ENCODE assay signal across 38 cellular contexts in the genomic region with DNA sequence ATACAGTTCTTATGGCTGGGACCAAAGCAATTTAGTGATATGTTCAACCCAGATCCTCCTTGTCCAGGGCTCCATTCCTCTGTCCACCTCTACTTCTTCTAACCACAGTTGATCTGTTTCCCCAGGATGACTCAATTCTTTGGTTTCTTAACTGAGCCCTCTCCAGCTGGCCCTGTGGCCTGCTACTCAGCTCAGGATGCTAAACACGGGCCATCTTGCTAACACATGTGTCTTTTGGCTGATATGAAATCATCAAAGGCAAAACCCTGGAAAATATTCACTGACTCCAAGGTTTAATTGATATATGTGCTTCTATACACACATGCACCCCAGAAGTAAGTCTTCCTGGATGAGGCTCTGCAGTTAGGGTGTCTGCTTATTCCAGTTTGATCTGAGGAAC. TPM values are rescaled to one million over a fixed set of nuclear protein-coding genes. Genes with fewer than 3 reads are reported as not detected.
"Had no signal": no experiment of that assay in that cellular context is flagged by ENCODE, and none has a peak within 500 bp of the region (broad histone marks: within the 10 kb centered on the region; RNA-seq: fewer than 3 reads in every experiment).

No MANE protein-coding gene starts in this region.

- H3K4me1 Mint-ChIP-seq: activated B cell treated with CpG ODN at 0.5 μM for 24 hours; activated CD4-positive, alpha-beta T cell treated with anti-CD3 and anti-CD28 coated beads, Interleukin-2, amount 10 ng/mL, durations not matched to agents 24 days and 14 days; activated naive CD4-positive, alpha-beta T cell treated with anti-CD3 and anti-CD28 coated beads, Interleukin-2, amount 10 ng/mL, durations not matched to agents 7 days and 5 days; activated naive CD4-positive, alpha-beta T cell treated with anti-CD3 and anti-CD28 coated beads, Interleukin-2, amount 50 U/mL, for 24 hours; activated naive CD8-positive, alpha-beta T cell treated with anti-CD3 and anti-CD28 coated beads, Interleukin-2, amount 10 ng/mL, durations not matched to agents 7 days and 5 days; activated naive CD8-positive, alpha-beta T cell treated with anti-CD3 and anti-CD28 coated beads, Interleukin-2, amount 50 U/mL, for 24 hours; brain; central memory CD8-positive, alpha-beta T cell had no signal

- H3K4me3 Mint-ChIP-seq: activated B cell treated with CpG ODN at 0.5 μM for 24 hours; activated CD4-positive, alpha-beta memory T cell treated with anti-CD3 and anti-CD28 coated beads for 36 hours; activated CD4-positive, alpha-beta T cell treated with anti-CD3 and anti-CD28 coated beads, Interleukin-2, amount 10 ng/mL, durations not matched to agents 24 days and 14 days; activated CD8-positive, alpha-beta T cell treated with anti-CD3 and anti-CD28 coated beads for 36 hours; activated naive CD4-positive, alpha-beta T cell treated with anti-CD3 and anti-CD28 coated beads, Interleukin-2, amount 10 ng/mL, durations not matched to agents 7 days and 5 days; activated naive CD4-positive, alpha-beta T cell treated with anti-CD3 and anti-CD28 coated beads, Interleukin-2, amount 50 U/mL, for 24 hours; activated naive CD8-positive, alpha-beta T cell; activated naive CD8-positive, alpha-beta T cell treated with anti-CD3 and anti-CD28 coated beads, Interleukin-2, amount 10 ng/mL, durations not matched to agents 7 days and 5 days; activated naive CD8-positive, alpha-beta T cell treated with anti-CD3 and anti-CD28 coated beads, Interleukin-2, amount 50 U/mL, for 24 hours; activated T-cell treated with anti-CD3 and anti-CD28 coated beads, Interleukin-2, amount 50 U/mL, for 4 hours; activated T-cell treated with anti-CD3 and anti-CD28 coated beads, Interleukin-2, amount 50 U/mL, for 72 hours; brain; central memory CD8-positive, alpha-beta T cell; T-helper 1 cell treated with Interleukin-12 subunit alpha and Interleukin-12 subunit beta and Interleukin-4 antibody, amounts not matched to agents 30 μg/mL and 1 μg/mL, for 36 hours; T-helper 2 cell treated with Interferon-gamma antibody and Interleukin-4, amounts not matched to agents 5 μg/mL and 100 μg/mL, for 36 hours had no signal

- H3K27ac ChIP-seq: ascending aorta, cardiac muscle cell, VCaP had no signal

- DNase-seq: activated B cell treated with CpG ODN at 0.5 μM for 24 hours; activated CD4-positive, alpha-beta memory T cell treated with anti-CD3 and anti-CD28 coated beads for 36 hours; activated CD4-positive, alpha-beta T cell treated with anti-CD3 and anti-CD28 coated beads for 4 hours; activated CD4-positive, alpha-beta T cell treated with anti-CD3 and anti-CD28 coated beads, Interleukin-2, amount 10 ng/mL, durations not matched to agents 24 days and 14 days; activated CD4-positive, alpha-beta T cell treated with anti-CD3 and anti-CD28 coated beads, Interleukin-2, amount 50 U/mL, for 1 hour; activated CD4-positive, alpha-beta T cell treated with anti-CD3 and anti-CD28 coated beads, Interleukin-2, amount 50 U/mL, for 4 hours; activated CD4-positive, CD25-positive, alpha-beta regulatory T cell treated with anti-CD3 and anti-CD28 coated beads, Interleukin-2, amount 50 U/mL, for 72 hours; activated CD8-positive, alpha-beta memory T cell treated with anti-CD3 and anti-CD28 coated beads, Interleukin-2, amount 50 U/mL, for 4 hours; activated CD8-positive, alpha-beta T cell treated with anti-CD3 and anti-CD28 coated beads for 36 hours; activated effector memory CD4-positive, alpha-beta T cell treated with Interleukin-2 at 50 U/mL for 16 hours; activated gamma-delta T cell; activated naive CD4-positive, alpha-beta T cell treated with anti-CD3 and anti-CD28 coated beads, Interleukin-2, amount 10 ng/mL, durations not matched to agents 7 days and 5 days; activated naive CD4-positive, alpha-beta T cell treated with Interleukin-2 at 50 U/mL for 16 hours; activated naive CD8-positive, alpha-beta T cell treated with anti-CD3 and anti-CD28 coated beads, Interleukin-2, amount 10 ng/mL, durations not matched to agents 7 days and 5 days; activated naive CD8-positive, alpha-beta T cell treated with anti-CD3 and anti-CD28 coated beads, Interleukin-2, amount 50 U/mL, for 24 hours; activated T-cell treated with anti-CD3 and anti-CD28 coated beads for 4 hours; activated T-cell treated with anti-CD3 and anti-CD28 coated beads, Interleukin-2, amount 50 U/mL, for 1 hour; activated T-cell treated with anti-CD3 and anti-CD28 coated beads, Interleukin-2, amount 50 U/mL, for 4 hours; activated T-cell treated with anti-CD3 and anti-CD28 coated beads, Interleukin-2, amount 50 U/mL, for 72 hours; amygdala; anterior cingulate cortex; caudate nucleus; cerebellar nuclear complex; T-helper 1 cell; T-helper 2 cell; T-helper 9 cell had no signal

- H3K9me3 Mint-ChIP-seq: activated CD4-positive, alpha-beta T cell treated with anti-CD3 and anti-CD28 coated beads, Interleukin-2, amount 10 ng/mL, durations not matched to agents 24 days and 14 days; T-helper 1 cell treated with Interleukin-12 subunit alpha and Interleukin-12 subunit beta and Interleukin-4 antibody, amounts not matched to agents 30 μg/mL and 1 μg/mL, for 36 hours had no signal

- H3K27ac Mint-ChIP-seq: activated B cell treated with CpG ODN at 0.5 μM for 24 hours; activated CD4-positive, alpha-beta memory T cell treated with anti-CD3 and anti-CD28 coated beads for 36 hours; activated CD4-positive, alpha-beta T cell treated with anti-CD3 and anti-CD28 coated beads, Interleukin-2, amount 10 ng/mL, durations not matched to agents 24 days and 14 days; activated CD8-positive, alpha-beta T cell treated with anti-CD3 and anti-CD28 coated beads for 36 hours; activated naive CD4-positive, alpha-beta T cell treated with anti-CD3 and anti-CD28 coated beads, Interleukin-2, amount 10 ng/mL, durations not matched to agents 7 days and 5 days; activated naive CD4-positive, alpha-beta T cell treated with anti-CD3 and anti-CD28 coated beads, Interleukin-2, amount 50 U/mL, for 24 hours; activated naive CD8-positive, alpha-beta T cell; activated naive CD8-positive, alpha-beta T cell treated with anti-CD3 and anti-CD28 coated beads, Interleukin-2, amount 10 ng/mL, durations not matched to agents 7 days and 5 days; activated naive CD8-positive, alpha-beta T cell treated with anti-CD3 and anti-CD28 coated beads, Interleukin-2, amount 50 U/mL, for 24 hours; activated T-cell treated with anti-CD3 and anti-CD28 coated beads, Interleukin-2, amount 50 U/mL, for 72 hours; activated T-helper 2 cell treated with anti-CD3 and anti-CD28 coated beads, Interferon-gamma antibody, Interleukin-2, Interleukin-4, amounts not matched to agents 10 μg/mL and 5 μg/mL and 100 μg/mL, durations not matched to agents 14 hours and 24 hours and 36 hours; brain; T-helper 1 cell treated with Interleukin-12 subunit alpha and Interleukin-12 subunit beta and Interleukin-4 antibody, amounts not matched to agents 30 μg/mL and 1 μg/mL, for 36 hours; T-helper 2 cell treated with Interferon-gamma antibody and Interleukin-4, amounts not matched to agents 5 μg/mL and 100 μg/mL, for 36 hours had no signal

- H3K27me3 ChIP-seq: ascending aorta, cardiac muscle cell had no signal

- H3K9me3 ChIP-seq: ascending aorta had no signal

- H3K36me3 Mint-ChIP-seq: activated CD4-positive, alpha-beta memory T cell treated with anti-CD3 and anti-CD28 coated beads for 36 hours; activated naive CD4-positive, alpha-beta T cell treated with anti-CD3 and anti-CD28 coated beads, Interleukin-2, amount 10 ng/mL, durations not matched to agents 7 days and 5 days; activated naive CD4-positive, alpha-beta T cell treated with anti-CD3 and anti-CD28 coated beads, Interleukin-2, amount 50 U/mL, for 24 hours; activated naive CD8-positive, alpha-beta T cell; activated naive CD8-positive, alpha-beta T cell treated with anti-CD3 and anti-CD28 coated beads, Interleukin-2, amount 10 ng/mL, durations not matched to agents 7 days and 5 days; brain had no signal

- H3K27me3 Mint-ChIP-seq: activated B cell treated with CpG ODN at 0.5 μM for 24 hours; activated CD4-positive, alpha-beta memory T cell treated with anti-CD3 and anti-CD28 coated beads for 36 hours; activated CD4-positive, alpha-beta T cell treated with anti-CD3 and anti-CD28 coated beads, Interleukin-2, amount 10 ng/mL, durations not matched to agents 24 days and 14 days; activated CD8-positive, alpha-beta T cell treated with anti-CD3 and anti-CD28 coated beads for 36 hours; activated naive CD4-positive, alpha-beta T cell treated with anti-CD3 and anti-CD28 coated beads, Interleukin-2, amount 10 ng/mL, durations not matched to agents 7 days and 5 days; activated naive CD8-positive, alpha-beta T cell; activated naive CD8-positive, alpha-beta T cell treated with anti-CD3 and anti-CD28 coated beads, Interleukin-2, amount 10 ng/mL, durations not matched to agents 7 days and 5 days; central memory CD8-positive, alpha-beta T cell had no signal

- H3K4me1 ChIP-seq: ascending aorta had no signal

RNA-seq across cellular contexts. Expression of gene SHISA6, which starts 43.8 kb away (rescaled TPM):
- total RNA-seq: activated B cell treated with CpG ODN at 0.5 μM for 24 hours; activated CD4-positive, alpha-beta memory T cell treated with anti-CD3 and anti-CD28 coated beads for 36 hours; activated CD4-positive, alpha-beta T cell treated with anti-CD3 and anti-CD28 coated beads, Interleukin-2, amount 10 ng/mL, durations not matched to agents 24 days and 14 days; activated CD8-positive, alpha-beta memory T cell treated with anti-CD3 and anti-CD28 coated beads for 36 hours; activated CD8-positive, alpha-beta T cell treated with anti-CD3 and anti-CD28 coated beads for 36 hours; activated naive CD8-positive, alpha-beta T cell treated with anti-CD3 and anti-CD28 coated beads, Interleukin-2, amount 10 ng/mL, durations not matched to agents 7 days and 5 days; activated T-cell treated with anti-CD3 and anti-CD28 coated beads, Interleukin-2, amount 50 U/mL, for 4 hours; activated T-cell treated with anti-CD3 and anti-CD28 coated beads, Interleukin-2, amount 50 U/mL, for 72 hours; activated T-helper 2 cell treated with anti-CD3 and anti-CD28 coated beads, Interferon-gamma antibody, Interleukin-2, Interleukin-4, amounts not matched to agents 10 μg/mL and 5 μg/mL and 100 μg/mL, durations not matched to agents 14 hours and 24 hours and 36 hours; bronchial epithelial cell had no signal
